12 cellular contexts compared by ENCODE assay signal in genomic region chr17:41647038-41647813, GRCh38. TPM values are rescaled to one million over a fixed set of nuclear protein-coding genes. Genes with fewer than 3 reads are reported as not detected.
DNase-seq lines count a peak whose midpoint lies in the region; ATAC-seq, FAIRE-seq and TF ChIP-seq lines count a peak whose summit lies in the region.
"Had no signal": no experiment of that assay in that cellular context is flagged by ENCODE, and none has a peak within 500 bp of the region (broad histone marks: within the 10 kb centered on the region; RNA-seq: fewer than 3 reads in every experiment).

No MANE protein-coding gene starts in this region.

- DNase-seq in A549 (ENCODE audit: low read depth in 1 of 2, low spot score in 1 of 2) (peak in 1 of 2 experiments; percentile 56), RWPE2 (ENCODE audit: low spot score) (peak; percentile 51), hepatocyte (ENCODE audit: low spot score) (no peak), WERI-Rb-1 (no peak)
- no peak for DNase-seq in stimulated activated naive CD8-positive, alpha-beta T cell treated with anti-CD3 and anti-CD28 coated beads, Interleukin-15, amount 100 ng/mL, for 72 hours
- no peak for DNase-seq in activated CD8-positive, alpha-beta T cell treated with anti-CD3 and anti-CD28 coated beads for 36 hours

- FAIRE-seq in A549 (lab: Jason Lieb, UNC), result no peak

- H3K27ac Mint-ChIP-seq in stimulated activated naive CD8-positive, alpha-beta T cell treated with anti-CD3 and anti-CD28 coated beads, Interleukin-15, amount 100 ng/mL, for 72 hours, result no peak overlapping the region
- H3K27ac Mint-ChIP-seq in activated CD8-positive, alpha-beta T cell treated with anti-CD3 and anti-CD28 coated beads for 36 hours, result no peak overlapping the region
- H3K27ac Mint-ChIP-seq: activated CD4-positive, alpha-beta memory T cell treated with anti-CD3 and anti-CD28 coated beads for 36 hours; T-helper 1 cell treated with Interleukin-12 subunit alpha and Interleukin-12 subunit beta and Interleukin-4 antibody, amounts not matched to agents 30 μg/mL and 1 μg/mL, for 36 hours had no signal

- H3K9me2 ChIP-seq in hepatocyte (replicated peaks; ENCODE audit: insufficient read depth), result no peaks in the 10 kb centered on the region

- H3K9me3 ChIP-seq in A549 (no peaks in the 10 kb centered on the region), HEK293 (ENCODE audit: control insufficient read depth, insufficient read depth, low read depth, low read length) (no peaks in the 10 kb centered on the region), RWPE2 (ENCODE audit: severe bottlenecking) (no peaks in the 10 kb centered on the region), hepatocyte (ENCODE audit: low read depth) (no peaks in the 10 kb centered on the region), WERI-Rb-1 (ENCODE audit: severe bottlenecking) (no peaks in the 10 kb centered on the region)
- H3K9me3 ChIP-seq: mucosa of descending colon had no signal

- no peak overlapping the region for H2AFZ ChIP-seq in hepatocyte

- H3K9me3 Mint-ChIP-seq in stimulated activated naive CD8-positive, alpha-beta T cell treated with anti-CD3 and anti-CD28 coated beads, Interleukin-15, amount 100 ng/mL, for 72 hours, result no peaks in the 10 kb centered on the region
- no peaks in the 10 kb centered on the region for H3K9me3 Mint-ChIP-seq in activated CD8-positive, alpha-beta T cell treated with anti-CD3 and anti-CD28 coated beads for 36 hours
- H3K9me3 Mint-ChIP-seq: activated CD4-positive, alpha-beta memory T cell treated with anti-CD3 and anti-CD28 coated beads for 36 hours; IgD-negative memory B cell; T-helper 1 cell treated with Interleukin-12 subunit alpha and Interleukin-12 subunit beta and Interleukin-4 antibody, amounts not matched to agents 30 μg/mL and 1 μg/mL, for 36 hours had no signal

- CTCF ChIA-PET in A549 (lab: Yijun Ruan, JAX), result interaction anchor here (0.5 to 18.4 kb wide), 61 partner anchors 7 to 1032 kb away, joined by 3 to 678 read pairs (median 10); partner anchors contain the start of genes KRT14, KRT15, KRT17 and KRT37
- CTCF ChIA-PET in HEK293 (lab: Yijun Ruan, JAX), result interaction anchor here (0.6 to 15.7 kb wide), 38 partner anchors 11 to 1455 kb away, joined by 3 to 567 read pairs (median 5); no protein-coding TSS in a partner anchor
- CTCF ChIA-PET in activated CD8-positive, alpha-beta T cell treated with anti-CD3 and anti-CD28 coated beads for 36 hours (lab: Charles Lee), result interaction anchor here (1.1 to 15.9 kb wide), 19 partner anchors 11 to 828 kb away, joined by 3 to 435 read pairs (median 8); partner anchors contain the start of genes KRT19, KRT36 and P3H4

- peak; percentile 6 to 7; a peak in 4 of 6 replicates for ATAC-seq in A549
- ATAC-seq in RWPE2 (ENCODE audit: low read depth), result no peak
- ATAC-seq in GM21619 (IDR thresholded peaks at IDR 0.05; ENCODE audit: unreplicated experiment), result no peak
- ATAC-seq in stimulated activated naive CD8-positive, alpha-beta T cell treated with anti-CD3 and anti-CD28 coated beads, Interleukin-15, amount 100 ng/mL, for 72 hours, result no peak
- no peak for ATAC-seq in activated CD8-positive, alpha-beta T cell treated with anti-CD3 and anti-CD28 coated beads for 36 hours

- H3K4me2 ChIP-seq in A549 (peak overlapping the region; percentile 97), hepatocyte (peak overlapping the region; percentile 86)

- 71% methylated on average over 15 of the region's 15 CpGs for WGBS in A549 (ENCODE audit: missing lambda C conversion rate)
- WGBS in hepatocyte (ENCODE audit: low lambda C conversion rate, missing lambda C conversion rate), result 90% methylated on average over 15 of the region's 15 CpGs

- H3K27ac ChIP-seq in A549 (peak overlapping the region; percentile 85 to 89), HEK293 (ENCODE audit: extremely low read depth, low read depth, low read length) (no peak overlapping the region), RWPE2 (ENCODE audit: poor library complexity, severe bottlenecking) (peak overlapping the region; percentile 99), hepatocyte (no peak overlapping the region), WERI-Rb-1 (no peak overlapping the region)

- no peak for TF ChIP-seq RAD21 in A549 (conservative IDR thresholded peaks at IDR 0.05 in 1 of 2, IDR thresholded peaks at IDR 0.05 in 1 of 2)

- H3K79me2 ChIP-seq in hepatocyte, result no peaks in the 10 kb centered on the region

- no peak for TF ChIP-seq EP300 in A549 (IDR thresholded peaks at IDR 0.05)

- H3K36me3 ChIP-seq in HEK293 (ENCODE audit: control insufficient read depth in 2 of 2, insufficient read depth in 1 of 2, low read length in 2 of 2) (no peaks in the 10 kb centered on the region), RWPE2 (ENCODE audit: low read depth) (no peaks in the 10 kb centered on the region), hepatocyte (replicated peaks; ENCODE audit: insufficient read depth, low read depth) (no peaks in the 10 kb centered on the region), WERI-Rb-1 (no peaks in the 10 kb centered on the region)

- peaks cover 10% of the 10 kb centered on the region for H3K4me1 Mint-ChIP-seq in stimulated activated naive CD8-positive, alpha-beta T cell treated with anti-CD3 and anti-CD28 coated beads, Interleukin-15, amount 100 ng/mL, for 72 hours
- peaks cover 7% of the 10 kb centered on the region for H3K4me1 Mint-ChIP-seq in activated CD8-positive, alpha-beta T cell treated with anti-CD3 and anti-CD28 coated beads for 36 hours (ENCODE audit: low read depth)

- H3K4me3 ChIP-seq in A549, result no peak overlapping the region
- H3K4me3 ChIP-seq in HEK293 (ENCODE audit: low read depth, low read length), result no peak overlapping the region
- no peak overlapping the region for H3K4me3 ChIP-seq in RWPE2 (ENCODE audit: severe bottlenecking)
- no peak overlapping the region for H3K4me3 ChIP-seq in hepatocyte
- no peak overlapping the region for H3K4me3 ChIP-seq in WERI-Rb-1 (ENCODE audit: low read depth, low read length)
- H3K4me3 ChIP-seq: mucosa of descending colon had no signal

- H3K4me3 Mint-ChIP-seq in stimulated activated naive CD8-positive, alpha-beta T cell treated with anti-CD3 and anti-CD28 coated beads, Interleukin-15, amount 100 ng/mL, for 72 hours, result no peak overlapping the region
- no peak overlapping the region for H3K4me3 Mint-ChIP-seq in activated CD8-positive, alpha-beta T cell treated with anti-CD3 and anti-CD28 coated beads for 36 hours

- H3K4me1 ChIP-seq in A549 (peaks cover 37% of the 10 kb centered on the region), HEK293 (ENCODE audit: control insufficient read depth, insufficient read depth, low read length) (no peaks in the 10 kb centered on the region), RWPE2 (ENCODE audit: insufficient read depth, poor library complexity, severe bottlenecking) (peaks cover 25% of the 10 kb centered on the region), hepatocyte (ENCODE audit: insufficient read depth) (peaks cover 30% of the 10 kb centered on the region)

- H3K27me3 ChIP-seq in RWPE2 (ENCODE audit: insufficient read depth, poor library complexity, severe bottlenecking) (no peaks in the 10 kb centered on the region), hepatocyte (no peaks in the 10 kb centered on the region), WERI-Rb-1 (ENCODE audit: insufficient read depth, low read depth, severe bottlenecking) (no peaks in the 10 kb centered on the region)

- intact Hi-C loops in activated CD8-positive, alpha-beta T cell treated with anti-CD3 and anti-CD28 coated beads for 36 hours (cut with micrococcal nuclease), result no loop called here

- no peaks in the 10 kb centered on the region for H4K20me1 ChIP-seq in hepatocyte (ENCODE audit: insufficient read depth, poor library complexity, severe bottlenecking)

- no peaks in the 10 kb centered on the region for H3K36me3 Mint-ChIP-seq in activated CD8-positive, alpha-beta T cell treated with anti-CD3 and anti-CD28 coated beads for 36 hours (ENCODE audit: low read depth)
- H3K36me3 Mint-ChIP-seq: activated CD4-positive, alpha-beta memory T cell treated with anti-CD3 and anti-CD28 coated beads for 36 hours; IgD-negative memory B cell had no signal

- TF ChIP-seq POLR2A in A549 (IDR thresholded peaks at IDR 0.05; ENCODE audit: low read length), result no peak

- no peak for TF ChIP-seq CTCF in A549 (IDR thresholded peaks at IDR 0.05)
- TF ChIP-seq CTCF in HEK293 (tag by site-specific recombination; IDR thresholded peaks at IDR 0.05), result no peak
- no peak for TF ChIP-seq CTCF in RWPE2 (IDR thresholded peaks at IDR 0.05; ENCODE audit: poor library complexity, severe bottlenecking)
- TF ChIP-seq CTCF in hepatocyte (IDR thresholded peaks at IDR 0.05; ENCODE audit: poor library complexity), result no peak
- TF ChIP-seq CTCF in WERI-Rb-1 (IDR thresholded peaks at IDR 0.05; ENCODE audit: low read depth, low read length), result no peak
- TF ChIP-seq CTCF in activated CD8-positive, alpha-beta T cell treated with anti-CD3 and anti-CD28 coated beads for 36 hours (IDR thresholded peaks at IDR 0.05), result no peak

- H3K27me3 Mint-ChIP-seq in stimulated activated naive CD8-positive, alpha-beta T cell treated with anti-CD3 and anti-CD28 coated beads, Interleukin-15, amount 100 ng/mL, for 72 hours, result no peaks in the 10 kb centered on the region
- H3K27me3 Mint-ChIP-seq in activated CD8-positive, alpha-beta T cell treated with anti-CD3 and anti-CD28 coated beads for 36 hours, result peaks cover 3% of the 10 kb centered on the region
- H3K27me3 Mint-ChIP-seq: activated CD4-positive, alpha-beta memory T cell treated with anti-CD3 and anti-CD28 coated beads for 36 hours; IgD-negative memory B cell had no signal

- POLR2A ChIA-PET in A549 (lab: Yijun Ruan, JAX), result interaction anchor here (1.6 to 2.1 kb wide), 3 partner anchors 19 to 829 kb away, joined by 5 to 21 read pairs (median 6); no protein-coding TSS in a partner anchor
- POLR2A ChIA-PET in HEK293 (lab: Yijun Ruan, JAX), result no interaction called here
- POLR2A ChIA-PET in activated CD8-positive, alpha-beta T cell treated with anti-CD3 and anti-CD28 coated beads for 36 hours (lab: Charles Lee), result interaction anchor here (2.6 to 3.3 kb wide), 2 partner anchors 42 to 98 kb away, joined by 14 to 16 read pairs; partner anchors contain the start of gene EIF1

RNA-seq across cellular contexts. Expression of gene KRT17, which starts 22.9 kb away (rescaled TPM):
- polyA plus RNA-seq in A549 (2011; rRNA removed) (0.78 and 1.2 TPM in 2 replicates), A549 (2017; fragmentation: RNase III; extraction: RNeasy Plus Mini Kit Qiagen cat#74134 plus additional on column Dnase treatment) (0.43 to 0.57 TPM (median 0.56 TPM) in 3 replicates), hepatocyte (118 and 145 TPM in 2 replicates)
- polyA plus RNA-seq in A549 (2012; cell fraction: cytosol; rRNA removed), result 1.1 and 1.4 TPM in 2 replicates
- 1.2 and 2.0 TPM in 2 replicates for polyA plus RNA-seq in A549 (2012; cell fraction: nucleus; rRNA removed)
- 0.83 and 1.2 TPM in 2 replicates for polyA minus RNA-seq in A549 (2011; rRNA and poly(A)+ RNA removed)
- 41.5 and 59.5 TPM in 2 replicates for total RNA-seq in hepatocyte
- not detected for total RNA-seq in activated CD8-positive, alpha-beta T cell treated with anti-CD3 and anti-CD28 coated beads for 36 hours
- total RNA-seq: activated CD4-positive, alpha-beta memory T cell treated with anti-CD3 and anti-CD28 coated beads for 36 hours had no signal
- polyA plus RNA-seq: IgD-negative memory B cell had no signal

RNA-seq across cellular contexts. Expression of gene KRT16, which starts 34.7 kb away (rescaled TPM):
- 0.21 and 0.28 TPM in 2 replicates for polyA plus RNA-seq in A549 (2011; rRNA removed)
- 0.13 and 0.28 TPM in 2 replicates for polyA plus RNA-seq in A549 (2012; cell fraction: cytosol; rRNA removed)
- polyA plus RNA-seq in A549 (2012; cell fraction: nucleus; rRNA removed), result 0.53 and 0.90 TPM in 2 replicates
- polyA plus RNA-seq in A549 (2017; fragmentation: RNase III; extraction: RNeasy Plus Mini Kit Qiagen cat#74134 plus additional on column Dnase treatment), result 0.44 TPM in 1 of 3 replicates, not detected in the others
- polyA minus RNA-seq in A549 (2011; rRNA and poly(A)+ RNA removed), result 0.29 and 0.70 TPM in 2 replicates
- 0.90 and 1.1 TPM in 2 replicates for total RNA-seq in hepatocyte
- 2.5 and 4.8 TPM in 2 replicates for polyA plus RNA-seq in hepatocyte
- total RNA-seq in activated CD8-positive, alpha-beta T cell treated with anti-CD3 and anti-CD28 coated beads for 36 hours, result not detected
- total RNA-seq: activated CD4-positive, alpha-beta memory T cell treated with anti-CD3 and anti-CD28 coated beads for 36 hours; mucosa of descending colon had no signal
- polyA plus RNA-seq: IgD-negative memory B cell had no signal

RNA-seq across cellular contexts. Expression of gene EIF1, which starts 41.5 kb away (rescaled TPM):
- 873 and 1,224 TPM in 2 replicates for polyA plus RNA-seq in A549 (2011; rRNA removed)
- polyA plus RNA-seq in A549 (2012; cell fraction: cytosol; rRNA removed), result 405 and 437 TPM in 2 replicates
- polyA plus RNA-seq in A549 (2012; cell fraction: nucleus; rRNA removed), result 286 and 291 TPM in 2 replicates
- polyA plus RNA-seq in A549 (2017; fragmentation: RNase III; extraction: RNeasy Plus Mini Kit Qiagen cat#74134 plus additional on column Dnase treatment), result 827 to 920 TPM (median 834 TPM) in 3 replicates
- polyA minus RNA-seq in A549 (2011; rRNA and poly(A)+ RNA removed), result 275 and 286 TPM in 2 replicates
- total RNA-seq in hepatocyte, result 180 and 192 TPM in 2 replicates
- 977 and 989 TPM in 2 replicates for polyA plus RNA-seq in hepatocyte
- 100 to 1,000 TPM; 924 to 930 TPM for total RNA-seq in activated CD8-positive, alpha-beta T cell treated with anti-CD3 and anti-CD28 coated beads for 36 hours

Comparison
In these comparisons a context has a peak if more than half of its experiments do, and no peak if none do; other contexts are left out.
1. ATAC-seq: peak in A549 (2 of 2); none in RWPE2 (single experiment), GM21619 (single experiment), stimulated activated naive CD8-positive, alpha-beta T cell treated with anti-CD3 and anti-CD28 coated beads, Interleukin-15, amount 100 ng/mL, for 72 hours (single experiment) and activated CD8-positive, alpha-beta T cell treated with anti-CD3 and anti-CD28 coated beads for 36 hours (single experiment).
2. H3K27ac ChIP-seq: peak in A549 (2 of 2) and RWPE2 (single experiment); none in HEK293 (single experiment), hepatocyte (single experiment) and WERI-Rb-1 (single experiment).
3. RNA of gene KRT17, which starts 22.9 kb away (total RNA-seq): 41.5 to 59.5 TPM in hepatocyte; not detected in activated CD8-positive, alpha-beta T cell treated with anti-CD3 and anti-CD28 coated beads for 36 hours; every median in the first group is over 10 times any median in the second.